ENCODE assay signal across 19 cellular contexts in the genomic region with DNA sequence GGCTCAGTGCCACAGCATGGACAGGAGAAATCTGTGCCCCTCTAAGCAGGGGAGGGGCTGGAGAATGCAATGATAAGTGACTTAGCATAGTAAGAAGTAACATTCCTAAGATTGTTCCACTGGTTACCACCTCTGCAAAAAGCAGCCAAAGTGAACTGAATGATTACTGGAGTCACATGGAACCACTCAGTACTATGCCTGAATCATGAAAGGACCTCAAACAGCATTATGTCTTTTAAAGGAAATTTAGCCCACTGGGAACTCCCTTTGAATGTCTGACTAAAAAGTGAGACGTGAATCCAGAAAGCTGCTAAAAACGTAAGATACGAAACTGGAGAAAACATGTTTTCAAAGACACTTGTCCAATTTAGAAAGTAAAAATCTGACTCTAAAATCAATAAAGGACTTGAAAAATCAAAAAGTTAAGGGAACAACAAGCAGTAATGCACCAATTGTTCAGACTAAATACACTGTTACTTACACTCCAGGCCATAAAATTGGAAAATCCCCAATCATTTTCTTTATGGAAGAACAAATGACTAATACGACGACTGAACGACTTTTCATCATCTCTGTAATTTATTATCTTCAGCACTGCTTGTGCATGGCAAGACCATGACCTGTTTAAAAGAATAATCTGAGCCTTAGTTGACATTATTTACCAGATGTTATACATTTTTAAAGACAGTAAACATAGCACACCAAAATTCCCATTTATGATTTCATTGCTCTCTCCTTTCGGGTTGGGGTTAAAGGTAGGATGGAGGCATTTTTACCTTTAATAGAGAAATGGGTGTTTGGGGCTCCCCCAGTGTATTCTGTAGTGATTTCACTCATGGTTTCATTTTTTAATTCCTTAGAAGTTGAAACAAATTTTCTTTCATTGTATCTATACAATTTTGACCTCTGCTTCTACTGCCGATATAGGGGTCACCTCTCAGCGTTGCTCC. TPM values are rescaled to one million over a fixed set of nuclear protein-coding genes. Genes with fewer than 3 reads are reported as not detected.
DNase-seq lines count a peak whose midpoint lies in the region; ATAC-seq and TF ChIP-seq lines count a peak whose summit lies in the region.
"Had no signal": no experiment of that assay in that cellular context is flagged by ENCODE, and none has a peak within 500 bp of the region (broad histone marks: within the 10 kb centered on the region; RNA-seq: fewer than 3 reads in every experiment).

No MANE protein-coding gene starts in this region.

- H3K27ac Mint-ChIP-seq in activated naive CD4-positive, alpha-beta T cell treated with anti-CD3 and anti-CD28 coated beads, Interleukin-2, amount 50 U/mL, for 72 hours = peak overlapping the region; percentile 70 to 75
- H3K27ac Mint-ChIP-seq: HFFc6 had no signal

- H2BK12ac ChIP-seq in mesenchymal stem cell (ENCODE audit: low read length in 2 of 2) = no peak overlapping the region

- H3K23ac ChIP-seq in mesenchymal stem cell (ENCODE audit: low read length in 2 of 2) = no peak overlapping the region

- H3K4me1 ChIP-seq in cardiac muscle cell (ENCODE audit: low read depth) (no peaks in the 10 kb centered on the region), right atrium auricular region (peaks cover 0 to 8% of the 10 kb centered on the region in 2 donors), mesenchymal stem cell (ENCODE audit: control insufficient read depth, insufficient read depth, low read depth, low read length) (no peaks in the 10 kb centered on the region)

- H2BK5ac ChIP-seq in mesenchymal stem cell (ENCODE audit: low read depth, low read length, poor library complexity, severe bottlenecking) = no peak overlapping the region

- H3K4ac ChIP-seq in mesenchymal stem cell (ENCODE audit: low read depth in 1 of 2, low read length in 2 of 2) = no peak overlapping the region

- H3K18ac ChIP-seq in mesenchymal stem cell (ENCODE audit: low read depth in 1 of 2, low read length in 2 of 2) = no peak overlapping the region

- H3K27me3 ChIP-seq in cardiac muscle cell (no peaks in the 10 kb centered on the region), right atrium auricular region (no peaks in the 10 kb centered on the region), mesenchymal stem cell (ENCODE audit: control insufficient read depth in 1 of 2, insufficient read depth in 1 of 2, low read length in 2 of 2) (no peaks in the 10 kb centered on the region)
- H3K27me3 ChIP-seq: esophagus muscularis mucosa had no signal

- DNase-seq in cardiac muscle cell (ENCODE audit: low read depth in 1 of 2, low spot score in 1 of 2) (peak in 1 of 2 donors; percentile 24), right atrium auricular region (ENCODE audit: low spot score) (no peak), mesenchymal stem cell (no peak), NCI-H2107 treated with DMSO at 0.1 percent for 48 hours (lab: John Stamatoyannopoulos, UW; ENCODE audit: unreplicated experiment) (no peak), GM19240 (ENCODE audit: insufficient read length, low spot score) (no peak)
- no peak for DNase-seq in activated naive CD4-positive, alpha-beta T cell treated with anti-CD3 and anti-CD28 coated beads, Interleukin-2, amount 50 U/mL, for 72 hours (ENCODE audit: low spot score in 2 of 2)
- DNase-seq: AML-193; DMS79; HFFc6; hippocampal formation; KG1; NCI-H345; right cardiac atrium; SHP77; stimulated activated CD4-positive, alpha-beta T cell treated with anti-CD3 and anti-CD28 coated beads, Interleukin-4, amount 100 ng/mL, for 4 hours; T1000 had no signal

- no peak overlapping the region for H4K8ac ChIP-seq in mesenchymal stem cell (ENCODE audit: low read length)

- no peak overlapping the region for H2BK15ac ChIP-seq in mesenchymal stem cell (ENCODE audit: low read depth, poor library complexity, severe bottlenecking)

- no peaks in the 10 kb centered on the region for H3K9me3 ChIP-seq in cardiac muscle cell (ENCODE audit: low read depth)
- H3K9me3 ChIP-seq in right atrium auricular region = no peaks in the 10 kb centered on the region
- H3K9me3 ChIP-seq in mesenchymal stem cell (ENCODE audit: control insufficient read depth, low read length) = no peaks in the 10 kb centered on the region
- H3K9me3 ChIP-seq: esophagus muscularis mucosa had no signal

- peak; percentile 79 to 81 for ATAC-seq in activated naive CD4-positive, alpha-beta T cell treated with anti-CD3 and anti-CD28 coated beads, Interleukin-2, amount 50 U/mL, for 72 hours
- ATAC-seq in HG03520 (IDR thresholded peaks at IDR 0.05; ENCODE audit: unreplicated experiment) (no peak), HG02798 (IDR thresholded peaks at IDR 0.05; ENCODE audit: poor library complexity, unreplicated experiment) (no peak)
- ATAC-seq: right cardiac atrium had no signal

- no peaks in the 10 kb centered on the region for H3K9me3 Mint-ChIP-seq in activated naive CD4-positive, alpha-beta T cell treated with anti-CD3 and anti-CD28 coated beads, Interleukin-2, amount 50 U/mL, for 72 hours
- H3K9me3 Mint-ChIP-seq: HFFc6 had no signal

- H3K36me3 ChIP-seq in cardiac muscle cell = peaks cover 68% of the 10 kb centered on the region
- H3K36me3 ChIP-seq in right atrium auricular region = peaks cover 70% of the 10 kb centered on the region
- H3K36me3 ChIP-seq in mesenchymal stem cell (ENCODE audit: control insufficient read depth in 1 of 2, insufficient read depth in 2 of 2, low read depth in 1 of 2, low read length in 2 of 2) = peaks cover 37 to 77% of the 10 kb centered on the region in 2 experiments

- H3K27ac ChIP-seq in cardiac muscle cell (peak overlapping the region; percentile 1), right atrium auricular region (no peak overlapping the region), mesenchymal stem cell (ENCODE audit: low read length, poor library complexity, severe bottlenecking) (no peak overlapping the region)
- H3K27ac ChIP-seq: esophagus muscularis mucosa had no signal

- no peak overlapping the region for H2BK120ac ChIP-seq in mesenchymal stem cell (ENCODE audit: low read depth, low read length)

- H3K4me3 ChIP-seq in cardiac muscle cell (no peak overlapping the region), right atrium auricular region (no peak overlapping the region), mesenchymal stem cell (ENCODE audit: insufficient read depth in 1 of 2, low read depth in 1 of 2, low read length in 2 of 2) (no peak overlapping the region)
- H3K4me3 ChIP-seq: esophagus muscularis mucosa had no signal

- H3K36me3 Mint-ChIP-seq in activated naive CD4-positive, alpha-beta T cell treated with anti-CD3 and anti-CD28 coated beads, Interleukin-2, amount 50 U/mL, for 72 hours = peaks cover 8 to 29% of the 10 kb centered on the region in 2 donors

- H3K4me2 ChIP-seq in mesenchymal stem cell (ENCODE audit: low read length, poor library complexity, severe bottlenecking) = no peak overlapping the region

- no peak overlapping the region for H4K91ac ChIP-seq in mesenchymal stem cell (ENCODE audit: low read length)

- H3K79me1 ChIP-seq in mesenchymal stem cell (replicated peaks; ENCODE audit: low read length, poor library complexity, severe bottlenecking) = peaks cover 35% of the 10 kb centered on the region

- no peak overlapping the region for H3K14ac ChIP-seq in mesenchymal stem cell (ENCODE audit: low read length in 2 of 2)

- H2AK5ac ChIP-seq in mesenchymal stem cell (ENCODE audit: low read length, severe bottlenecking) = no peak overlapping the region

- no peak for TF ChIP-seq CTCF in cardiac muscle cell (IDR thresholded peaks at IDR 0.05; ENCODE audit: low read depth, low read length)
- TF ChIP-seq CTCF in right atrium auricular region (IDR thresholded peaks at IDR 0.05) = no peak

- peak overlapping the region; percentile 32 for H3K9ac ChIP-seq in mesenchymal stem cell (ENCODE audit: low read length)

- no peak overlapping the region for H2AFZ ChIP-seq in mesenchymal stem cell (ENCODE audit: low read depth, low read length)

- WGBS in mesenchymal stem cell = 97% methylated on average over 6 of the region's 9 CpGs

RNA-seq across cellular contexts. Expression of gene LITAFD, which starts 38.8 kb away (rescaled TPM):
- not detected in 2 replicates for total RNA-seq in cardiac muscle cell
- 0.43 TPM in 1 of 2 replicates, not detected in the other for polyA plus RNA-seq in cardiac muscle cell
- total RNA-seq in right atrium auricular region = not detected
- total RNA-seq in activated naive CD4-positive, alpha-beta T cell treated with anti-CD3 and anti-CD28 coated beads, Interleukin-2, amount 50 U/mL, for 72 hours = not detected
- not detected for polyA plus RNA-seq in mesenchymal stem cell (2013, experiment 1 of 2)
- polyA plus RNA-seq in mesenchymal stem cell (2013, experiment 2 of 2) = not detected
- total RNA-seq: esophagus muscularis mucosa, HFFc6, right cardiac atrium had no signal
- polyA plus RNA-seq: right cardiac atrium had no signal

RNA-seq across cellular contexts. Expression of gene USP7, which starts 42.8 kb away (rescaled TPM):
- total RNA-seq in cardiac muscle cell (41.4 and 77.0 TPM in 2 replicates), right atrium auricular region (10 to 100 TPM; 42.2 to 57.4 TPM)
- polyA plus RNA-seq in cardiac muscle cell = 45.1 and 69.8 TPM in 2 replicates
- 100 to 1,000 TPM; 154 to 171 TPM for total RNA-seq in activated naive CD4-positive, alpha-beta T cell treated with anti-CD3 and anti-CD28 coated beads, Interleukin-2, amount 50 U/mL, for 72 hours
- 42.3 TPM for polyA plus RNA-seq in mesenchymal stem cell (2013, experiment 1 of 2)
- 42.5 TPM for polyA plus RNA-seq in mesenchymal stem cell (2013, experiment 2 of 2)

RNA-seq across cellular contexts. Expression of gene CARHSP1, which starts 52.1 kb away (rescaled TPM):
- 158 and 165 TPM in 2 replicates for total RNA-seq in cardiac muscle cell
- polyA plus RNA-seq in cardiac muscle cell = 125 and 174 TPM in 2 replicates
- total RNA-seq in right atrium auricular region = 10 to 100 TPM; 28.4 to 84.8 TPM
- total RNA-seq in activated naive CD4-positive, alpha-beta T cell treated with anti-CD3 and anti-CD28 coated beads, Interleukin-2, amount 50 U/mL, for 72 hours = 100 to 1,000 TPM in 1 of 2 donors, 10 to 100 TPM in 1; 88.1 to 106 TPM
- 78.8 TPM for polyA plus RNA-seq in mesenchymal stem cell (2013, experiment 1 of 2)
- polyA plus RNA-seq in mesenchymal stem cell (2013, experiment 2 of 2) = 76.6 TPM

Comparison
In these comparisons a context has a peak if more than half of its experiments do, and no peak if none do; other contexts are left out.
1. ATAC-seq: peak in activated naive CD4-positive, alpha-beta T cell treated with anti-CD3 and anti-CD28 coated beads, Interleukin-2, amount 50 U/mL, for 72 hours (2 of 2); none in HG03520 (single experiment) and HG02798 (single experiment).